11 cellular contexts compared by ENCODE assay signal in genomic region chr5:87899109-87900100, GRCh38.
DNase-seq lines count a peak whose midpoint lies in the region; ATAC-seq and TF ChIP-seq lines count a peak whose summit lies in the region.
"Had no signal": no experiment of that assay in that cellular context is flagged by ENCODE, and none has a peak within 500 bp of the region (broad histone marks: within the 10 kb centered on the region; RNA-seq: fewer than 3 reads in every experiment).

No MANE protein-coding gene starts in this region.

- H3K4me1 Mint-ChIP-seq in WTC11, result peaks cover 15% of the 10 kb centered on the region
- H3K4me1 Mint-ChIP-seq: B cell had no signal

- H3K27ac ChIP-seq in layer of hippocampus (ENCODE audit: low read depth, low read length) (peak overlapping the region; percentile 79), transverse colon (peak overlapping the region in 1 of 4 donors; percentile 1), upper lobe of right lung (no peak overlapping the region)
- H3K27ac ChIP-seq: PC-9 had no signal

- CTCF ChIA-PET in WTC11 (lab: Charles Lee), result interaction anchor here (0.7 to 2.3 kb wide), 5 partner anchors 10 to 246 kb away, joined by 3 to 11 read pairs (median 5); no protein-coding TSS in a partner anchor

- H3K4me3 Mint-ChIP-seq in WTC11, result no peak overlapping the region
- H3K4me3 Mint-ChIP-seq: activated naive CD4-positive, alpha-beta T cell treated with anti-CD3 and anti-CD28 coated beads for 36 hours; B cell had no signal

- H3K9me3 ChIP-seq in HAP-1, result no peaks in the 10 kb centered on the region
- H3K9me3 ChIP-seq in transverse colon, result no peaks in the 10 kb centered on the region
- no peaks in the 10 kb centered on the region for H3K9me3 ChIP-seq in upper lobe of right lung

- in situ Hi-C loops in HAP-1 (cut with MboI; ENCODE audit: low sequenced_read_pairs) (no loop called here), transverse colon (cut with MboI; ENCODE audit: low pct_ligation_motif_present in 1 of 4, low pct_unique_long_range_greater_than_20kb in 1 of 4, low sequenced_read_pairs in 3 of 4) (no loop called here)

- no peak overlapping the region for H3K27ac Mint-ChIP-seq in WTC11
- H3K27ac Mint-ChIP-seq: activated naive CD4-positive, alpha-beta T cell treated with anti-CD3 and anti-CD28 coated beads for 36 hours; B cell had no signal

- peaks cover 6% of the 10 kb centered on the region; the same call in 1 of the 2 replicates for H3K4me1 ChIP-seq in HAP-1
- no peaks in the 10 kb centered on the region for H3K4me1 ChIP-seq in transverse colon
- H3K4me1 ChIP-seq in upper lobe of right lung, result no peaks in the 10 kb centered on the region

- DNase-seq in Ammon's horn (ENCODE audit: low spot score), result peak; percentile 91
- peak; percentile 8 to 22 for DNase-seq in HAP-1 (ENCODE audit: low spot score in 2 of 2)
- DNase-seq in WTC11 (ENCODE audit: low spot score), result no peak
- DNase-seq in stimulated activated CD4-positive, alpha-beta T cell treated with anti-CD3 and anti-CD28 coated beads, Interleukin-4, amount 100 ng/mL, for 1 hour, result no peak
- no peak for DNase-seq in transverse colon
- no peak for DNase-seq in upper lobe of right lung
- no peak for DNase-seq in COR-L47 (lab: John Stamatoyannopoulos, UW)
- DNase-seq: activated naive CD4-positive, alpha-beta T cell treated with anti-CD3 and anti-CD28 coated beads for 36 hours; PC-9 had no signal

- H3K4me3 ChIP-seq in HAP-1, result no peak overlapping the region
- H3K4me3 ChIP-seq in transverse colon, result no peak overlapping the region
- no peak overlapping the region for H3K4me3 ChIP-seq in upper lobe of right lung
- H3K4me3 ChIP-seq: PC-9 had no signal

- ATAC-seq in WTC11, result peak; percentile 77
- no peak for ATAC-seq in upper lobe of right lung

- TF ChIP-seq POLR2A in transverse colon (IDR thresholded peaks at IDR 0.05), result no peak

- POLR2A ChIA-PET in WTC11 (lab: Charles Lee), result no interaction called here

- TF ChIP-seq CTCF in WTC11 (IDR thresholded peaks at IDR 0.05) (no peak), transverse colon (IDR thresholded peaks at IDR 0.05) (no peak), upper lobe of right lung (IDR thresholded peaks at IDR 0.05) (no peak)

- WGBS in transverse colon (ENCODE audit: low coverage in 1 of 2), 2 donors, result 28 to 29% methylated on average over 6 to 7 of the region's 7 CpGs

- no peaks in the 10 kb centered on the region for H3K36me3 ChIP-seq in HAP-1 (replicated peaks)
- no peaks in the 10 kb centered on the region for H3K36me3 ChIP-seq in transverse colon
- no peaks in the 10 kb centered on the region for H3K36me3 ChIP-seq in upper lobe of right lung

- no peaks in the 10 kb centered on the region for H3K27me3 Mint-ChIP-seq in WTC11 (ENCODE audit: low read depth)
- H3K27me3 Mint-ChIP-seq: B cell had no signal

- intact Hi-C loops in transverse colon (cut with DNase I; ENCODE audit: low total_unique reads) (no loop called here), upper lobe of right lung (cut with DNase I) (no loop called here)

- no peak for TF ChIP-seq EP300 in transverse colon (IDR thresholded peaks at IDR 0.05; ENCODE audit: low read depth)

- H3K27me3 ChIP-seq in HAP-1 (ENCODE audit: low read depth) (no peaks in the 10 kb centered on the region), layer of hippocampus (ENCODE audit: control insufficient read depth, insufficient read depth, low read length) (no peaks in the 10 kb centered on the region), transverse colon (no peaks in the 10 kb centered on the region), upper lobe of right lung (no peaks in the 10 kb centered on the region)

- no peaks in the 10 kb centered on the region for H3K36me3 Mint-ChIP-seq in WTC11

- H3K9me3 Mint-ChIP-seq in WTC11, result no peaks in the 10 kb centered on the region
- H3K9me3 Mint-ChIP-seq: activated naive CD4-positive, alpha-beta T cell treated with anti-CD3 and anti-CD28 coated beads for 36 hours had no signal

TF ChIP-seq in WTC11, 78 proteins besides CTCF, POLR2A, EP300 and RAD21:
- TF ChIP-seq NR1H2 (CRISPR knock-in tag; IDR thresholded peaks at IDR 0.05) (no peak), ZBTB21 (CRISPR knock-in tag; IDR thresholded peaks at IDR 0.05; ENCODE audit: borderline replicate concordance) (no peak), ZNF396 (CRISPR knock-in tag; IDR thresholded peaks at IDR 0.05; ENCODE audit: borderline replicate concordance) (no peak), GABPB1 (CRISPR knock-in tag; IDR thresholded peaks at IDR 0.05) (no peak), ZMAT4 (CRISPR knock-in tag; IDR thresholded peaks at IDR 0.05) (no peak), PREB (CRISPR knock-in tag; IDR thresholded peaks at IDR 0.05; ENCODE audit: borderline replicate concordance) (no peak), RELA (CRISPR knock-in tag; IDR thresholded peaks at IDR 0.05; ENCODE audit: borderline replicate concordance) (no peak), USF1 (CRISPR knock-in tag; IDR thresholded peaks at IDR 0.05) (no peak), CBFB (CRISPR knock-in tag; IDR thresholded peaks at IDR 0.05; ENCODE audit: low read depth) (no peak), ETV6 (CRISPR knock-in tag; IDR thresholded peaks at IDR 0.05) (no peak), ZNF423 (CRISPR knock-in tag; IDR thresholded peaks at IDR 0.05) (no peak), ZNF263 (CRISPR knock-in tag; IDR thresholded peaks at IDR 0.05; ENCODE audit: low read depth) (no peak), PRDM15 (CRISPR knock-in tag; IDR thresholded peaks at IDR 0.05) (no peak)
TF ChIP-seq in WTC11: peak in this region for 0.

Comparison
In these comparisons a context has a peak if more than half of its experiments do, and no peak if none do; other contexts are left out.
1. DNase-seq: peak in Ammon's horn (single experiment) and HAP-1 (2 of 2); none in WTC11 (single experiment), stimulated activated CD4-positive, alpha-beta T cell treated with anti-CD3 and anti-CD28 coated beads, Interleukin-4, amount 100 ng/mL, for 1 hour (single experiment), transverse colon (single experiment), upper lobe of right lung (single experiment) and COR-L47 (single experiment).